In the genomic region with DNA sequence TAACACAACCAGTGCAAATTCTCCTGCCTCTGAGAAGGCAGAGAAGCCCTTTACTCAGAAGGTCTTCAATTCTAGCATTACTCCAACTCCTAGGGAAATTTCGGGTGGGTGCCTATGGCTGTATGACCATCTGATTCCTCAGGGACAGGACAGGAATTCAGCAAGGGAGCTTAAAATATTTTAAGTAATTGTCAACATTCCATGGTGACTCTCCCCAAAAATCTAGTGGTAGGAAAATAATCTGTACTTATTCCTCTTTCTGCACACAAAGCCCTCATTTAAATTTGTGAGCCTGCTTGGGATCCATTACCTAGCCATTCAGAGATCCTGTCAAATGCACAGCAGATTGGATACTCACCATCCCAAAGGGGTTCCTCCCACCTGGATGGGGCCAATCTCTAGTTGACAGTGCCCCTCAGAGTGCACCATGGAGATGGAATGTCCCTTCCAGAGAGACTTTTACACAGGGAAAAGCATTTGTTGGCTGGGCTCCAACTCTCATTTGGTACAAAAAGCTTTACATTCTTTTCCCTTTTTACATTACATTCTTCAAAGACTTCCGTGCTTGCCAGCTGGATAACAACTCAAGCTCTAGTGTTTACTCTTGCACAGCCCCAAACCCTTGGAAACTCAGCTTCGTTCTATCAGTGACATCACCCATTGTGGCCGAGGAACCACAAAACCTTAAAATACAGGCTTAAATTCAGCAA, we compare ENCODE assay signal across 9 cellular contexts. TPM values are rescaled to one million over a fixed set of nuclear protein-coding genes. Genes with fewer than 3 reads are reported as not detected.
A peak's percentile ranks its signal among the peaks of the same experiment; 100 is the strongest.
DNase-seq lines count a peak whose midpoint lies in the region; ATAC-seq, FAIRE-seq and TF ChIP-seq lines count a peak whose summit lies in the region.
"Had no signal": no experiment of that assay in that cellular context is flagged by ENCODE, and none has a peak within 500 bp of the region (broad histone marks: within the 10 kb centered on the region; RNA-seq: fewer than 3 reads in every experiment).

No MANE protein-coding gene starts in this region.

- POLR2A ChIA-PET in HepG2 (lab: Yijun Ruan, JAX) = interaction anchor here (0.6 to 25.9 kb wide), 10 partner anchors 11 to 240 kb away, joined by 3 to 795 read pairs (median 10); a partner anchor contains a TSS

- no peak for FAIRE-seq in HepG2 (lab: Jason Lieb, UNC)

- no peak for TF ChIP-seq RAD21 in HepG2 (CRISPR knock-in tag; IDR thresholded peaks at IDR 0.05)

- CTCF ChIA-PET in HepG2 (lab: Yijun Ruan, JAX; ENCODE audit: low intra/inter-chr PET ratio, low total read pairs) = no interaction called here

- BruUV-seq in HepG2 (replicated peaks; lab: Mats Ljungman, UMichigan) = no TSS peak

- DNase-seq in AG08395 (ENCODE audit: low spot score) (peak; percentile 49), SK-N-MC (ENCODE audit: low read depth, low spot score) (peak; percentile 39), HepG2 (ENCODE audit: low spot score) (peak; percentile 87), ecto neural progenitor cell (ENCODE audit: low spot score) (no peak), mucosa of descending colon (no peak)
- DNase-seq: Caco-2, erythroblast had no signal

- H4K20me1 ChIP-seq in HepG2 (ENCODE audit: insufficient read depth, low read length) = no peaks in the 10 kb centered on the region

- 55% methylated on average over 4 of the region's 4 CpGs for WGBS in HepG2 (ENCODE audit: low lambda C conversion rate)

- no peaks in the 10 kb centered on the region; a peak in 1 of 5 replicates for H3K27me3 ChIP-seq in HepG2 (ENCODE audit: control insufficient read depth in 1 of 2, insufficient read depth in 2 of 2, low read length in 2 of 2)

- in situ Hi-C loops in HepG2 (cut with HindIII; ENCODE audit: extremely low pct_ligation_motif_present, low pct_unique_long_range_greater_than_20kb) = no loop called here

- peak in 1 of 2 experiments; percentile 41; a peak in 1 of 4 replicates for TF ChIP-seq EP300 in HepG2 (IDR thresholded peaks at IDR 0.05; ENCODE audit: low read depth in 2 of 2, low read length in 2 of 2)
- TF ChIP-seq EP300 in HepG2 (CRISPR knock-in tag; IDR thresholded peaks at IDR 0.05; ENCODE audit: borderline replicate concordance) = no peak

- no peak for TF ChIP-seq POLR2A in HepG2 (IDR thresholded peaks at IDR 0.05; ENCODE audit: insufficient read depth in 1 of 2, low read depth in 2 of 2, low read length in 2 of 2)

- H3K4me1 ChIP-seq in HepG2 (ENCODE audit: insufficient read depth, low read length) (peaks cover 79% of the 10 kb centered on the region), mucosa of descending colon (ENCODE audit: low read depth) (peaks cover 23% of the 10 kb centered on the region)

- ATAC-seq in HepG2 (no peak), GM18909 (IDR thresholded peaks at IDR 0.05; ENCODE audit: poor library complexity, unreplicated experiment) (no peak), mucosa of descending colon (no peak)

- H2AFZ ChIP-seq in HepG2 (ENCODE audit: low read length) = no peak overlapping the region
- H2AFZ ChIP-seq: parathyroid adenoma had no signal

- TF ChIP-seq CTCF in HepG2 (CRISPR knock-in tag; IDR thresholded peaks at IDR 0.05) (no peak), mucosa of descending colon (IDR thresholded peaks at IDR 0.05) (no peak)

- H3K4me2 ChIP-seq in HepG2 (ENCODE audit: low read depth, low read length) = peak overlapping the region; percentile 86

- H3K9ac ChIP-seq in SK-N-MC (ENCODE audit: insufficient read length) = no peak overlapping the region
- H3K9ac ChIP-seq in HepG2 (ENCODE audit: insufficient read depth, low read depth, low read length) = peak overlapping the region; percentile 4; the same call in 1 of the 2 replicates
- H3K9ac ChIP-seq: parathyroid adenoma had no signal

- H3K27ac ChIP-seq in SK-N-MC (peak overlapping the region; percentile 83), HepG2 (ENCODE audit: extremely low read length, insufficient read depth, low read length) (peak overlapping the region; percentile 26)
- H3K27ac ChIP-seq: parathyroid adenoma had no signal

- H3K9me3 ChIP-seq in SK-N-MC (ENCODE audit: low read depth, low read length) (no peaks in the 10 kb centered on the region), HepG2 (ENCODE audit: low read length) (no peaks in the 10 kb centered on the region), mucosa of descending colon (no peaks in the 10 kb centered on the region)
- H3K9me3 ChIP-seq: Caco-2 had no signal

- peak overlapping the region; percentile 40 for H3K4me3 ChIP-seq in SK-N-MC
- no peak overlapping the region for H3K4me3 ChIP-seq in HepG2 (replicated peaks in 1 of 3; ENCODE audit: insufficient read depth in 1 of 3, low read depth in 2 of 3, low read length in 3 of 3)
- H3K4me3 ChIP-seq in mucosa of descending colon = no peak overlapping the region

- peaks cover 38% of the 10 kb centered on the region for H3K79me2 ChIP-seq in HepG2 (ENCODE audit: insufficient read depth, low read length)

- peaks cover 20% of the 10 kb centered on the region for H3K36me3 ChIP-seq in SK-N-MC (ENCODE audit: insufficient read depth, low read length)
- peaks cover 13 to 29% of the 10 kb centered on the region in 2 experiments for H3K36me3 ChIP-seq in HepG2 (replicated peaks in 1 of 2; ENCODE audit: control insufficient read depth in 1 of 2, insufficient read depth in 2 of 2, low read length in 2 of 2)
- no peaks in the 10 kb centered on the region for H3K36me3 ChIP-seq in mucosa of descending colon (ENCODE audit: low read depth)

- intact Hi-C loops in HepG2 (cut with micrococcal nuclease; ENCODE audit: unreplicated experiment) = no loop called here
- intact Hi-C loops in mucosa of descending colon (cut with DNase I, micrococcal nuclease) = no loop called here

RNA-seq across cellular contexts. Expression of a gene that starts 3.1 kb away (rescaled TPM):
- 24.0 and 30.1 TPM in 2 replicates for total RNA-seq in HepG2 (2016; rRNA removed; fragmentation: Illumina TruSeq; extraction: Trizol)
- 24.1 and 32.5 TPM in 2 replicates for total RNA-seq in HepG2 (2016; cell fraction: cytosol; rRNA removed; fragmentation: Illumina TruSeq; extraction: Trizol; ENCODE audit: low read depth)
- total RNA-seq in HepG2 (2016; cell fraction: insoluble cytoplasmic fraction; rRNA removed; fragmentation: Illumina TruSeq; extraction: Trizol) = 20.6 and 30.6 TPM in 2 replicates
- 35.6 and 42.7 TPM in 2 replicates for total RNA-seq in HepG2 (2016; cell fraction: membrane; rRNA removed; fragmentation: Illumina TruSeq; extraction: Trizol)
- 27.9 and 33.6 TPM in 2 replicates for total RNA-seq in HepG2 (2016; cell fraction: nucleus; rRNA removed; fragmentation: Illumina TruSeq; extraction: Trizol)
- 70.4 and 111 TPM in 2 replicates for polyA plus RNA-seq in HepG2 (2011; rRNA removed)
- polyA plus RNA-seq in HepG2 (2011; cell fraction: cytosol; rRNA removed) = 56.0 and 56.1 TPM in 2 replicates
- polyA plus RNA-seq in HepG2 (2011; cell fraction: nucleus; rRNA removed) = 277 and 295 TPM in 2 replicates
- 57.6 and 80.5 TPM in 2 replicates for polyA plus RNA-seq in HepG2 (2012)
- polyA plus RNA-seq in HepG2 (2016; cell fraction: cytosol; fragmentation: Illumina TruSeq; extraction: Trizol; ENCODE audit: low read depth) = 35.9 and 45.2 TPM in 2 replicates
- 34.2 and 35.6 TPM in 2 replicates for polyA plus RNA-seq in HepG2 (2016; cell fraction: insoluble cytoplasmic fraction; fragmentation: Illumina TruSeq; extraction: Trizol; ENCODE audit: low read depth)
- polyA plus RNA-seq in HepG2 (2016; cell fraction: membrane; fragmentation: Illumina TruSeq; extraction: Trizol; ENCODE audit: low read depth) = 43.2 and 51.3 TPM in 2 replicates
- 83.8 and 85.6 TPM in 2 replicates for polyA plus RNA-seq in HepG2 (2016; cell fraction: nucleus; fragmentation: Illumina TruSeq; extraction: Trizol; ENCODE audit: insufficient read depth, low read depth)
- polyA minus RNA-seq in HepG2 (2011; rRNA and poly(A)+ RNA removed; ENCODE audit: low replicate concordance) = 7.2 and 99.4 TPM in 2 replicates
- polyA minus RNA-seq in HepG2 (2011; cell fraction: cytosol; rRNA and poly(A)+ RNA removed) = 17.1 and 21.3 TPM in 2 replicates
- polyA minus RNA-seq in HepG2 (2011; cell fraction: nucleus; rRNA and poly(A)+ RNA removed) = 30.6 and 39.5 TPM in 2 replicates
- total RNA-seq in mucosa of descending colon = 10 to 100 TPM in 1 of 3 donors, 1 to 10 TPM in 2; 9.4 to 20.9 (median 10.0) TPM

RNA-seq across cellular contexts. Expression of a gene that starts 6.3 kb away (rescaled TPM):
- total RNA-seq in HepG2 (2016; rRNA removed; fragmentation: Illumina TruSeq; extraction: Trizol) (47.1 and 49.0 TPM in 2 replicates), mucosa of descending colon (10 to 100 TPM; 36.4 to 45.5 (median 36.7) TPM)
- 32.5 and 36.5 TPM in 2 replicates for total RNA-seq in HepG2 (2016; cell fraction: cytosol; rRNA removed; fragmentation: Illumina TruSeq; extraction: Trizol; ENCODE audit: low read depth)
- 48.7 and 49.6 TPM in 2 replicates for total RNA-seq in HepG2 (2016; cell fraction: insoluble cytoplasmic fraction; rRNA removed; fragmentation: Illumina TruSeq; extraction: Trizol)
- 64.2 and 67.0 TPM in 2 replicates for total RNA-seq in HepG2 (2016; cell fraction: membrane; rRNA removed; fragmentation: Illumina TruSeq; extraction: Trizol)
- 33.2 and 34.7 TPM in 2 replicates for total RNA-seq in HepG2 (2016; cell fraction: nucleus; rRNA removed; fragmentation: Illumina TruSeq; extraction: Trizol)
- polyA plus RNA-seq in HepG2 (2011; rRNA removed) = 77.4 and 82.8 TPM in 2 replicates
- 32.5 and 38.0 TPM in 2 replicates for polyA plus RNA-seq in HepG2 (2011; cell fraction: cytosol; rRNA removed)
- 55.4 and 70.0 TPM in 2 replicates for polyA plus RNA-seq in HepG2 (2011; cell fraction: nucleus; rRNA removed)
- 42.2 and 51.9 TPM in 2 replicates for polyA plus RNA-seq in HepG2 (2012)
- polyA plus RNA-seq in HepG2 (2016; cell fraction: cytosol; fragmentation: Illumina TruSeq; extraction: Trizol; ENCODE audit: low read depth) = 54.3 and 54.6 TPM in 2 replicates
- polyA plus RNA-seq in HepG2 (2016; cell fraction: insoluble cytoplasmic fraction; fragmentation: Illumina TruSeq; extraction: Trizol; ENCODE audit: low read depth) = 56.4 and 59.2 TPM in 2 replicates
- 69.9 and 70.6 TPM in 2 replicates for polyA plus RNA-seq in HepG2 (2016; cell fraction: membrane; fragmentation: Illumina TruSeq; extraction: Trizol; ENCODE audit: low read depth)
- 76.9 and 78.6 TPM in 2 replicates for polyA plus RNA-seq in HepG2 (2016; cell fraction: nucleus; fragmentation: Illumina TruSeq; extraction: Trizol; ENCODE audit: insufficient read depth, low read depth)
- polyA minus RNA-seq in HepG2 (2011; rRNA and poly(A)+ RNA removed; ENCODE audit: low replicate concordance) = 73.7 and 82.9 TPM in 2 replicates
- polyA minus RNA-seq in HepG2 (2011; cell fraction: cytosol; rRNA and poly(A)+ RNA removed) = 34.4 and 42.2 TPM in 2 replicates
- polyA minus RNA-seq in HepG2 (2011; cell fraction: nucleus; rRNA and poly(A)+ RNA removed) = 35.4 and 43.0 TPM in 2 replicates

RNA-seq across cellular contexts. Expression of a gene that starts 10.0 kb away (rescaled TPM):
- total RNA-seq in HepG2 (2016; rRNA removed; fragmentation: Illumina TruSeq; extraction: Trizol) = 224 and 234 TPM in 2 replicates
- total RNA-seq in HepG2 (2016; cell fraction: cytosol; rRNA removed; fragmentation: Illumina TruSeq; extraction: Trizol; ENCODE audit: low read depth) = 68.8 and 79.7 TPM in 2 replicates
- total RNA-seq in HepG2 (2016; cell fraction: insoluble cytoplasmic fraction; rRNA removed; fragmentation: Illumina TruSeq; extraction: Trizol) = 237 and 239 TPM in 2 replicates
- total RNA-seq in HepG2 (2016; cell fraction: membrane; rRNA removed; fragmentation: Illumina TruSeq; extraction: Trizol) = 60.8 and 63.4 TPM in 2 replicates
- 99.4 and 107 TPM in 2 replicates for total RNA-seq in HepG2 (2016; cell fraction: nucleus; rRNA removed; fragmentation: Illumina TruSeq; extraction: Trizol)
- 578 and 594 TPM in 2 replicates for polyA plus RNA-seq in HepG2 (2011; rRNA removed)
- polyA plus RNA-seq in HepG2 (2011; cell fraction: cytosol; rRNA removed) = 700 and 712 TPM in 2 replicates
- polyA plus RNA-seq in HepG2 (2011; cell fraction: nucleus; rRNA removed) = 285 and 326 TPM in 2 replicates
- polyA plus RNA-seq in HepG2 (2012) = 240 and 307 TPM in 2 replicates
- 54.1 and 54.2 TPM in 2 replicates for polyA plus RNA-seq in HepG2 (2016; cell fraction: cytosol; fragmentation: Illumina TruSeq; extraction: Trizol; ENCODE audit: low read depth)
- 189 and 200 TPM in 2 replicates for polyA plus RNA-seq in HepG2 (2016; cell fraction: insoluble cytoplasmic fraction; fragmentation: Illumina TruSeq; extraction: Trizol; ENCODE audit: low read depth)
- 43.8 and 45.1 TPM in 2 replicates for polyA plus RNA-seq in HepG2 (2016; cell fraction: membrane; fragmentation: Illumina TruSeq; extraction: Trizol; ENCODE audit: low read depth)
- polyA plus RNA-seq in HepG2 (2016; cell fraction: nucleus; fragmentation: Illumina TruSeq; extraction: Trizol; ENCODE audit: insufficient read depth, low read depth) = 124 and 147 TPM in 2 replicates
- 200 and 300 TPM in 2 replicates for polyA minus RNA-seq in HepG2 (2011; rRNA and poly(A)+ RNA removed; ENCODE audit: low replicate concordance)
- 65.6 and 78.5 TPM in 2 replicates for polyA minus RNA-seq in HepG2 (2011; cell fraction: cytosol; rRNA and poly(A)+ RNA removed)
- polyA minus RNA-seq in HepG2 (2011; cell fraction: nucleus; rRNA and poly(A)+ RNA removed) = 59.9 and 82.9 TPM in 2 replicates
- 10 to 100 TPM; 73.7 to 89.5 (median 80.8) TPM for total RNA-seq in mucosa of descending colon

RNA-seq across cellular contexts. Expression of a gene that starts 10.4 kb away (rescaled TPM):
- 63.3 and 80.2 TPM in 2 replicates for total RNA-seq in HepG2 (2016; rRNA removed; fragmentation: Illumina TruSeq; extraction: Trizol)
- total RNA-seq in HepG2 (2016; cell fraction: cytosol; rRNA removed; fragmentation: Illumina TruSeq; extraction: Trizol; ENCODE audit: low read depth) = 20.2 and 21.5 TPM in 2 replicates
- 64.7 and 84.8 TPM in 2 replicates for total RNA-seq in HepG2 (2016; cell fraction: insoluble cytoplasmic fraction; rRNA removed; fragmentation: Illumina TruSeq; extraction: Trizol)
- total RNA-seq in HepG2 (2016; cell fraction: membrane; rRNA removed; fragmentation: Illumina TruSeq; extraction: Trizol) = 37.2 and 41.8 TPM in 2 replicates
- 43.3 and 49.6 TPM in 2 replicates for total RNA-seq in HepG2 (2016; cell fraction: nucleus; rRNA removed; fragmentation: Illumina TruSeq; extraction: Trizol)
- polyA plus RNA-seq in HepG2 (2011; rRNA removed) = 73.6 and 75.1 TPM in 2 replicates
- 52.3 and 54.6 TPM in 2 replicates for polyA plus RNA-seq in HepG2 (2011; cell fraction: cytosol; rRNA removed)
- 71.1 and 77.1 TPM in 2 replicates for polyA plus RNA-seq in HepG2 (2011; cell fraction: nucleus; rRNA removed)
- polyA plus RNA-seq in HepG2 (2012) = 51.9 and 66.6 TPM in 2 replicates
- 21.2 and 23.0 TPM in 2 replicates for polyA plus RNA-seq in HepG2 (2016; cell fraction: cytosol; fragmentation: Illumina TruSeq; extraction: Trizol; ENCODE audit: low read depth)
- polyA plus RNA-seq in HepG2 (2016; cell fraction: insoluble cytoplasmic fraction; fragmentation: Illumina TruSeq; extraction: Trizol; ENCODE audit: low read depth) = 106 and 107 TPM in 2 replicates
- polyA plus RNA-seq in HepG2 (2016; cell fraction: membrane; fragmentation: Illumina TruSeq; extraction: Trizol; ENCODE audit: low read depth) = 36.4 and 40.9 TPM in 2 replicates
- polyA plus RNA-seq in HepG2 (2016; cell fraction: nucleus; fragmentation: Illumina TruSeq; extraction: Trizol; ENCODE audit: insufficient read depth, low read depth) = 92.4 and 97.2 TPM in 2 replicates
- 156 and 185 TPM in 2 replicates for polyA minus RNA-seq in HepG2 (2011; rRNA and poly(A)+ RNA removed; ENCODE audit: low replicate concordance)
- 31.4 and 36.2 TPM in 2 replicates for polyA minus RNA-seq in HepG2 (2011; cell fraction: cytosol; rRNA and poly(A)+ RNA removed)
- polyA minus RNA-seq in HepG2 (2011; cell fraction: nucleus; rRNA and poly(A)+ RNA removed) = 60.5 and 67.6 TPM in 2 replicates
- total RNA-seq in mucosa of descending colon = 10 to 100 TPM; 33.5 to 46.4 (median 35.6) TPM

RNA-seq across cellular contexts. Expression of a gene that starts 21.3 kb away (rescaled TPM):
- total RNA-seq in HepG2 (2016; rRNA removed; fragmentation: Illumina TruSeq; extraction: Trizol) (7.2 and 9.0 TPM in 2 replicates), mucosa of descending colon (10 to 100 TPM; 10.8 to 39.3 (median 28.3) TPM)
- total RNA-seq in HepG2 (2016; cell fraction: cytosol; rRNA removed; fragmentation: Illumina TruSeq; extraction: Trizol; ENCODE audit: low read depth) = 13.9 and 18.3 TPM in 2 replicates
- 7.1 and 9.2 TPM in 2 replicates for total RNA-seq in HepG2 (2016; cell fraction: insoluble cytoplasmic fraction; rRNA removed; fragmentation: Illumina TruSeq; extraction: Trizol)
- 12.5 and 15.9 TPM in 2 replicates for total RNA-seq in HepG2 (2016; cell fraction: membrane; rRNA removed; fragmentation: Illumina TruSeq; extraction: Trizol)
- 3.2 and 4.0 TPM in 2 replicates for total RNA-seq in HepG2 (2016; cell fraction: nucleus; rRNA removed; fragmentation: Illumina TruSeq; extraction: Trizol)
- 56.7 and 68.6 TPM in 2 replicates for polyA plus RNA-seq in HepG2 (2011; rRNA removed)
- 87.7 and 90.8 TPM in 2 replicates for polyA plus RNA-seq in HepG2 (2011; cell fraction: cytosol; rRNA removed)
- polyA plus RNA-seq in HepG2 (2011; cell fraction: nucleus; rRNA removed) = 35.8 and 44.7 TPM in 2 replicates
- 39.4 and 46.3 TPM in 2 replicates for polyA plus RNA-seq in HepG2 (2012)
- 27.3 and 33.3 TPM in 2 replicates for polyA plus RNA-seq in HepG2 (2016; cell fraction: cytosol; fragmentation: Illumina TruSeq; extraction: Trizol; ENCODE audit: low read depth)
- 20.9 and 22.2 TPM in 2 replicates for polyA plus RNA-seq in HepG2 (2016; cell fraction: insoluble cytoplasmic fraction; fragmentation: Illumina TruSeq; extraction: Trizol; ENCODE audit: low read depth)
- polyA plus RNA-seq in HepG2 (2016; cell fraction: membrane; fragmentation: Illumina TruSeq; extraction: Trizol; ENCODE audit: low read depth) = 21.7 and 27.9 TPM in 2 replicates
- polyA plus RNA-seq in HepG2 (2016; cell fraction: nucleus; fragmentation: Illumina TruSeq; extraction: Trizol; ENCODE audit: insufficient read depth, low read depth) = 11.7 and 13.5 TPM in 2 replicates
- 5.5 and 44.4 TPM in 2 replicates for polyA minus RNA-seq in HepG2 (2011; rRNA and poly(A)+ RNA removed; ENCODE audit: low replicate concordance)
- polyA minus RNA-seq in HepG2 (2011; cell fraction: cytosol; rRNA and poly(A)+ RNA removed) = 7.3 and 9.1 TPM in 2 replicates
- 2.0 and 4.9 TPM in 2 replicates for polyA minus RNA-seq in HepG2 (2011; cell fraction: nucleus; rRNA and poly(A)+ RNA removed)

Comparison
In these comparisons a context has a peak if more than half of its experiments do, and no peak if none do; other contexts are left out.
1. DNase-seq: peak in AG08395 (single experiment), SK-N-MC (single experiment) and HepG2 (single experiment); none in ecto neural progenitor cell (single experiment) and mucosa of descending colon (0 of 3).